ENCODE assay signal across 25 cellular contexts in the genomic region with DNA sequence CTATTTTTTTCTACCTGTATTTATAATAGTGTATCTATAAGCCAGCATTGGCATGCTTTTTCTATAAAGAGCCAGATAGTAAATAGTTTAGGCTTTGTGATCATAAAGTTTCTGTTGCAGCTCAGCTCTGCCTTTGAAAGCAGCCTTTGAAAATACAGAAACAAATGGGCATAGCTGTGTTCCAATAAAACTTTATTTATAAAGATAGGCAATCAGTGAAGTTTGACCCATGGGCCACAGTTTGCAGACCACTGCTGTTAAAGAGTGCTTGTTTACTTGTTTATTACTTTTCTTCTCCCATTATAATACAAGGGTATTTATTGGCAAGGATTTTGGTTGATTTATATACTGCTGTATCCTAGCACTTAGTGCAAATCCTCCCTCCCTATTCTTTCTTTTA.
"Had no signal": no experiment of that assay in that cellular context is flagged by ENCODE, and none has a peak within 500 bp of the region (broad histone marks: within the 10 kb centered on the region; RNA-seq: fewer than 3 reads in every experiment).

No MANE protein-coding gene starts in this region.

- H3K4me1 ChIP-seq: parathyroid adenoma, psoas muscle, spleen, suprapubic skin, testis, tibial artery, upper lobe of right lung, uterus had no signal

- H3K4me3 ChIP-seq: neural progenitor cell, ovary, psoas muscle, skin epidermis, smooth muscle cell, spleen, suprapubic skin, testis, tibial artery, transverse colon, upper lobe of right lung, uterus had no signal

- H3K9ac ChIP-seq: neural progenitor cell, parathyroid adenoma had no signal

- H3K4me2 ChIP-seq: neural progenitor cell, smooth muscle cell had no signal

- H3K9me3 ChIP-seq: ovary, psoas muscle, spleen, suprapubic skin, testis, tibial artery, transverse colon, upper lobe of right lung, uterus had no signal

- H3K27me3 ChIP-seq: neural progenitor cell, ovary, spleen, suprapubic skin, testis, tibial artery, transverse colon, upper lobe of right lung, uterus had no signal

- H3K36me3 ChIP-seq: neural progenitor cell, ovary, suprapubic skin, tibial artery, transverse colon, upper lobe of right lung, uterus had no signal

- H3K27ac ChIP-seq: ovary, parathyroid adenoma, psoas muscle, skin epidermis, spleen, suprapubic skin, testis, tibial artery, transverse colon, upper lobe of right lung, uterus had no signal

- ATAC-seq: natural killer cell; psoas muscle; sciatic nerve; stimulated activated memory B cell treated with anti-CD40 and anti-IgM and Interleukin-4, amounts not matched to agents 10 μg/mL and 1 μg/mL and 100 μg/mL, for 72 hours; stimulated activated naive CD8-positive, alpha-beta T cell treated with anti-CD3 and anti-CD28 coated beads, Interleukin-15, amount 100 ng/mL, for 72 hours; stimulated activated naive CD8-positive, alpha-beta T cell treated with anti-CD3 and anti-CD28 coated beads, Interleukin-15, Interleukin-2, amounts not matched to agents 100 U/mL and 50 U/mL, for 24 hours; upper lobe of right lung had no signal

- H2AFZ ChIP-seq: neural progenitor cell, parathyroid adenoma had no signal

- DNase-seq: natural killer cell; ovary; psoas muscle; right cardiac atrium; spleen; stimulated activated CD4-positive, alpha-beta T cell treated with anti-CD3 and anti-CD28 coated beads, Interleukin-12 subunit alpha, Interleukin-12 subunit beta, amount 100 ng/mL, for 4 hours; stimulated activated CD4-positive, alpha-beta T cell treated with anti-CD3 and anti-CD28 coated beads, Interleukin-1b, Interleukin-23, amount 100 ng/mL, for 48 hours; stimulated activated CD4-positive, alpha-beta T cell treated with anti-CD3 and anti-CD28 coated beads, Interleukin-4, amount 100 ng/mL, for 1 hour; stimulated activated CD4-positive, alpha-beta T cell treated with anti-CD3 and anti-CD28 coated beads, Interleukin-4, amount 100 ng/mL, for 4 hours; stimulated activated CD8-positive, alpha-beta memory T cell treated with anti-CD3 and anti-CD28 coated beads, Interleukin-4, amount 100 ng/mL, for 48 hours; stimulated activated naive CD4-positive, alpha-beta T cell; stimulated activated naive CD8-positive, alpha-beta T cell treated with anti-CD3 and anti-CD28 coated beads, Interleukin-15, amount 100 ng/mL, for 72 hours; stimulated activated naive CD8-positive, alpha-beta T cell treated with anti-CD3 and anti-CD28 coated beads, Interleukin-15, Interleukin-2, amounts not matched to agents 100 U/mL and 50 U/mL, for 24 hours; testis; tibial artery; transverse colon; upper lobe of right lung; uterus had no signal

- H3K79me2 ChIP-seq: parathyroid adenoma had no signal
